In genomic region chr10:66301078-66301477, GRCh38 we compare ENCODE assay signal across 1 cellular context.
TF ChIP-seq lines count a peak whose summit lies in the region.

No MANE protein-coding gene starts in this region.

TF ChIP-seq in HCT116, 20 proteins besides CTCF, POLR2A, EP300 and RAD21 (continued from another document):
- no peak for TF ChIP-seq REST (IDR thresholded peaks at IDR 0.05; ENCODE audit: low read depth)
- no peak for TF ChIP-seq TCF7L2 (IDR thresholded peaks at IDR 0.05; ENCODE audit: borderline replicate concordance, extremely low read depth, insufficient read depth, insufficient read length)
- TF ChIP-seq CBX3 (IDR thresholded peaks at IDR 0.05; ENCODE audit: low read depth): no peak
- TF ChIP-seq YY1 (IDR thresholded peaks at IDR 0.05; ENCODE audit: extremely low read depth, insufficient replicate concordance, low read depth, low read length): no peak
- no peak for TF ChIP-seq SRF (IDR thresholded peaks at IDR 0.05; ENCODE audit: low read depth)
- no peak for TF ChIP-seq CEBPB (IDR thresholded peaks at IDR 0.05; ENCODE audit: low read depth)
- no peak for TF ChIP-seq EGR1 (IDR thresholded peaks at IDR 0.05; ENCODE audit: low read depth)
- no peak for TF ChIP-seq POLR2AphosphoS5 (IDR thresholded peaks at IDR 0.05; ENCODE audit: low read depth, low read length)
- no peak for TF ChIP-seq SIN3A (IDR thresholded peaks at IDR 0.05; ENCODE audit: low read depth)
- TF ChIP-seq ZNF274 (IDR thresholded peaks at IDR 0.05; ENCODE audit: low read depth, low read length): no peak
